ENCODE assay signal across 8 cellular contexts in genomic region chr19:47232422-47233211, GRCh38. TPM values are rescaled to one million over a fixed set of nuclear protein-coding genes. Genes with fewer than 3 reads are reported as not detected.
A peak's percentile ranks its signal among the peaks of the same experiment; 100 is the strongest.
DNase-seq lines count a peak whose midpoint lies in the region; ATAC-seq, FAIRE-seq and TF ChIP-seq lines count a peak whose summit lies in the region.

No MANE protein-coding gene starts in this region.

- H3K4me3 ChIP-seq in esophagus squamous epithelium (peak overlapping the region in 3 of 4 donors; percentile 4 to 99 (median 15)), small intestine (ENCODE audit: low read depth in 1 of 2, low read length in 2 of 2) (no peak overlapping the region)

- TF ChIP-seq POLR2A in esophagus squamous epithelium (IDR thresholded peaks at IDR 0.05) = no peak

- no peaks in the 10 kb centered on the region for H3K36me3 Mint-ChIP-seq in T-helper 17 cell (ENCODE audit: low read depth)

- peak overlapping the region; percentile 81 for H3K4me3 Mint-ChIP-seq in T-helper 17 cell

- H3K27me3 ChIP-seq in esophagus squamous epithelium (peaks cover 0 to 23% (median 0%) of the 10 kb centered on the region in 4 donors), small intestine (ENCODE audit: control insufficient read depth in 2 of 2, insufficient read depth in 2 of 2, low read length in 2 of 2) (no peaks in the 10 kb centered on the region)

- peak overlapping the region; percentile 82 for H3K27ac Mint-ChIP-seq in T-helper 17 cell

- WGBS in esophagus squamous epithelium, 2 donors = 22 to 30% methylated on average over 15 to 16 of the region's 16 CpGs
- 7 to 30% (median 28%) methylated on average over 16 of the region's 16 CpGs for WGBS in small intestine, 3 donors

- peak overlapping the region; percentile 82 to 100 (median 96) for H3K27ac ChIP-seq in esophagus squamous epithelium
- peak overlapping the region; percentile 39 to 95 for H3K27ac ChIP-seq in small intestine (ENCODE audit: low read depth in 1 of 2, low read length in 1 of 2)

- H3K36me3 ChIP-seq in esophagus squamous epithelium (no peaks in the 10 kb centered on the region), small intestine (ENCODE audit: control insufficient read depth in 2 of 2, insufficient read depth in 2 of 2, low read length in 2 of 2) (no peaks in the 10 kb centered on the region)

- DNase-seq in stimulated activated CD4-positive, alpha-beta T cell treated with anti-CD3 and anti-CD28 coated beads, Interleukin-4, amount 100 ng/mL, for 24 hours = peak; percentile 32
- DNase-seq in stimulated activated CD4-positive, alpha-beta T cell treated with anti-CD3 and anti-CD28 coated beads, Interleukin-4, amount 100 ng/mL, for 1 hour = no peak
- DNase-seq in T-helper 17 cell (no peak), esophagus squamous epithelium (lab: John Stamatoyannopoulos, UW) (no peak), small intestine (peak; percentile 79), NCI-H2227 treated with DMSO at 0.1 percent for 48 hours (lab: John Stamatoyannopoulos, UW) (no peak), NCI-H524 (lab: John Stamatoyannopoulos, UW) (no peak)

- ATAC-seq in T-helper 17 cell (no peak), HG02678 (IDR thresholded peaks at IDR 0.05; ENCODE audit: unreplicated experiment) (no peak)

- TF ChIP-seq CTCF in esophagus squamous epithelium (IDR thresholded peaks at IDR 0.05) = no peak

- FAIRE-seq in small intestine (lab: Jason Lieb, UNC) = no peak

- peaks cover 15% of the 10 kb centered on the region for H3K4me1 Mint-ChIP-seq in T-helper 17 cell

- H3K4me1 ChIP-seq in esophagus squamous epithelium (peaks cover 24 to 54% (median 32%) of the 10 kb centered on the region in 3 donors), small intestine (ENCODE audit: control insufficient read depth in 2 of 2, insufficient read depth in 1 of 2, low read depth in 1 of 2, low read length in 1 of 2) (peaks cover 0 to 3% of the 10 kb centered on the region in 2 donors)

- H3K9me3 ChIP-seq in T-helper 17 cell (ENCODE audit: control insufficient read depth, low read length, poor library complexity, severe bottlenecking) (no peaks in the 10 kb centered on the region), esophagus squamous epithelium (no peaks in the 10 kb centered on the region), small intestine (ENCODE audit: control insufficient read depth, low read depth) (no peaks in the 10 kb centered on the region)

- intact Hi-C loops in esophagus squamous epithelium (cut with DNase I) = no loop called here

- no peaks in the 10 kb centered on the region for H3K27me3 Mint-ChIP-seq in T-helper 17 cell

RNA-seq across cellular contexts. Expression of gene BBC3, which starts 1.6 kb away (rescaled TPM):
- total RNA-seq in T-helper 17 cell (10 to 100 TPM; 32.4 to 40.2 TPM), esophagus squamous epithelium (1 to 10 TPM in 3 of 4 donors, under 1 TPM in 1; 0.48 to 3.2 (median 2.6) TPM)
- polyA plus RNA-seq in small intestine = 1 to 10 TPM; 3.1 to 9.3 (median 5.4) TPM

RNA-seq across cellular contexts. Expression of gene CCDC9, which starts 23.7 kb away (rescaled TPM):
- total RNA-seq in T-helper 17 cell (10 to 100 TPM; 35.6 to 53.7 TPM), esophagus squamous epithelium (10 to 100 TPM in 2 of 4 donors, 1 to 10 TPM in 2; 6.6 to 16.8 (median 10.5) TPM)
- polyA plus RNA-seq in small intestine = 10 to 100 TPM; 12.1 to 23.0 (median 22.2) TPM

RNA-seq across cellular contexts. Expression of gene INAFM1, which starts 42.1 kb away (rescaled TPM):
- 1 to 10 TPM; 9.2 to 9.9 TPM for total RNA-seq in T-helper 17 cell
- 1 to 10 TPM; 1.4 to 8.2 (median 3.5) TPM for total RNA-seq in esophagus squamous epithelium
- 1 to 10 TPM; 5.8 to 6.6 (median 5.9) TPM for polyA plus RNA-seq in small intestine

Comparison
In these comparisons a context has a peak if more than half of its experiments do, and no peak if none do; other contexts are left out.
1. DNase-seq: peak in stimulated activated CD4-positive, alpha-beta T cell treated with anti-CD3 and anti-CD28 coated beads, Interleukin-4, amount 100 ng/mL, for 24 hours (single experiment) and small intestine (single experiment); none in stimulated activated CD4-positive, alpha-beta T cell treated with anti-CD3 and anti-CD28 coated beads, Interleukin-4, amount 100 ng/mL, for 1 hour (single experiment), T-helper 17 cell (0 of 3), esophagus squamous epithelium (single experiment), NCI-H2227 treated with DMSO at 0.1 percent for 48 hours (single experiment) and NCI-H524 (0 of 2).
2. H3K4me3 ChIP-seq: peak in esophagus squamous epithelium (3 of 4); none in small intestine (0 of 2).
3. RNA of gene BBC3, which starts 1.6 kb away (total RNA-seq): 32.4 to 40.2 TPM in T-helper 17 cell; 0.48 to 3.2 TPM in esophagus squamous epithelium; every median in the first group is over 4 times any median in the second.